ENCODE assay signal across 8 cellular contexts in genomic region chr1:23423415-23424170, GRCh38. TPM values are rescaled to one million over a fixed set of nuclear protein-coding genes. Genes with fewer than 3 reads are reported as not detected.
A peak's percentile ranks its signal among the peaks of the same experiment; 100 is the strongest.
DNase-seq lines count a peak whose midpoint lies in the region; ATAC-seq and TF ChIP-seq lines count a peak whose summit lies in the region.

No MANE protein-coding gene starts in this region.

- H3K27me3 ChIP-seq in AG04450 (ENCODE audit: control insufficient read depth, insufficient read depth, low read length) (no peaks in the 10 kb centered on the region), esophagus (ENCODE audit: control insufficient read depth in 1 of 2, insufficient read depth in 2 of 2, low read length in 2 of 2) (no peaks in the 10 kb centered on the region), neural progenitor cell (peaks cover 100% of the 10 kb centered on the region)

- H3K9ac ChIP-seq in neural progenitor cell = no peak overlapping the region

- no peak overlapping the region for H3K27ac Mint-ChIP-seq in neural progenitor cell

- DNase-seq in AG04450 (ENCODE audit: low read depth, low spot score) (no peak), RWPE1 (ENCODE audit: low spot score) (peak; percentile 36), neural progenitor cell (ENCODE audit: low spot score) (peak; percentile 41), COLO829 (ENCODE audit: low spot score) (no peak), 8988T (no peak), NCI-H774 (lab: John Stamatoyannopoulos, UW) (no peak)

- H3K36me3 ChIP-seq in esophagus (ENCODE audit: control insufficient read depth in 2 of 2, insufficient read depth in 2 of 2, low read length in 1 of 2) = no peaks in the 10 kb centered on the region
- H3K36me3 ChIP-seq in neural progenitor cell = no peaks in the 10 kb centered on the region

- H3K79me2 ChIP-seq in neural progenitor cell (ENCODE audit: low read depth) = no peaks in the 10 kb centered on the region

- 6 to 12% methylated on average over 35 to 36 of the region's 36 CpGs for WGBS in esophagus, 2 donors

- H3K4me1 ChIP-seq in esophagus (ENCODE audit: control insufficient read depth in 2 of 2, insufficient read depth in 2 of 2, low read length in 1 of 2) (peaks cover 0 to 14% of the 10 kb centered on the region in 2 donors), neural progenitor cell (peaks cover 20% of the 10 kb centered on the region)

- H3K4me3 ChIP-seq in AG04450 (ENCODE audit: low read depth, low read length) (peak overlapping the region; percentile 55), esophagus (ENCODE audit: low read depth in 1 of 2, low read length in 2 of 2) (peak overlapping the region; percentile 58 to 64), neural progenitor cell (peak overlapping the region; percentile 45)

- H3K27ac ChIP-seq in AG04450 (ENCODE audit: low read depth, low read length) (peak overlapping the region; percentile 31), RWPE1 (peak overlapping the region; percentile 76), esophagus (ENCODE audit: low read depth in 2 of 2, low read length in 1 of 2) (peak overlapping the region; percentile 36 to 83), neural progenitor cell (no peak overlapping the region)

- POLR2A ChIA-PET in AG04450 (lab: Yijun Ruan, JAX) = interaction anchor here (2.1 to 2.9 kb wide), 2 partner anchors 60 to 79 kb away, joined by 10 to 27 read pairs; partner anchors contain the start of genes ASAP3 and HNRNPR
- POLR2A ChIA-PET in RWPE1 (lab: Yijun Ruan, JAX; ENCODE audit: low non-redundant PET) = interaction anchor here (0.8 kb wide), 1 partner anchor 60 kb away, joined by 3 read pairs; the partner anchor contains the start of gene ASAP3

- peak overlapping the region; percentile 46 for H2AFZ ChIP-seq in neural progenitor cell (replicated peaks)

- TF ChIP-seq CTCF in AG04450 (IDR thresholded peaks at IDR 0.05; ENCODE audit: low read depth, low read length) = no peak
- no peak for TF ChIP-seq CTCF in RWPE1 (conservative IDR thresholded peaks at IDR 0.05; ENCODE audit: low read depth)
- no peak for TF ChIP-seq CTCF in neural progenitor cell (IDR thresholded peaks at IDR 0.05)

- peaks cover 26% of the 10 kb centered on the region for H3K4me1 Mint-ChIP-seq in neural progenitor cell

- peaks cover 25% of the 10 kb centered on the region for H3K27me3 Mint-ChIP-seq in neural progenitor cell (ENCODE audit: insufficient read depth, low read depth)

- H3K4me2 ChIP-seq in neural progenitor cell = peak overlapping the region; percentile 71

- no peaks in the 10 kb centered on the region for H3K9me3 Mint-ChIP-seq in neural progenitor cell

- H4K20me1 ChIP-seq in neural progenitor cell (ENCODE audit: low read depth) = peaks cover 15% of the 10 kb centered on the region

- CTCF ChIA-PET in AG04450 (lab: Charles Lee) = interaction anchor here (1.0 kb wide), 1 partner anchor 20 kb away, joined by 4 read pairs; no protein-coding TSS in a partner anchor
- CTCF ChIA-PET in RWPE1 (lab: Yijun Ruan, JAX) = interaction anchor here (0.5 to 1.7 kb wide), 4 partner anchors 25 to 74 kb away, joined by 3 to 5 read pairs (median 4); partner anchors contain the start of gene ASAP3

- no peak for ATAC-seq in GM18858 (IDR thresholded peaks at IDR 0.05; ENCODE audit: unreplicated experiment)

- H3K9me3 ChIP-seq in AG04450 (ENCODE audit: control insufficient read depth, insufficient read depth, low read length) (no peaks in the 10 kb centered on the region), esophagus (ENCODE audit: control insufficient read depth in 2 of 2, insufficient read depth in 1 of 2, low read depth in 1 of 2, low read length in 1 of 2) (no peaks in the 10 kb centered on the region), neural progenitor cell (ENCODE audit: low read depth) (no peaks in the 10 kb centered on the region)

- peaks cover 18% of the 10 kb centered on the region for H3F3A ChIP-seq in neural progenitor cell (ENCODE audit: low read depth)

- peaks cover 21% of the 10 kb centered on the region for H3K36me3 Mint-ChIP-seq in neural progenitor cell

- peak overlapping the region; percentile 14 for H3K4me3 Mint-ChIP-seq in neural progenitor cell

RNA-seq across cellular contexts. Expression of gene TCEA3, which starts 1.0 kb away (rescaled TPM):
- polyA plus RNA-seq in AG04450 (2011; rRNA removed) (14.7 and 15.6 TPM in 2 replicates), esophagus (10 to 100 TPM; 22.0 to 37.7 TPM)
- polyA minus RNA-seq in AG04450 (2011; rRNA and poly(A)+ RNA removed) = 10.9 and 11.2 TPM in 2 replicates
- total RNA-seq in neural progenitor cell (ENCODE audit: low replicate concordance) = 0.53 and 0.54 TPM in 2 replicates

RNA-seq across cellular contexts. Expression of gene ZNF436, which starts 54.0 kb away (rescaled TPM):
- polyA plus RNA-seq in AG04450 (2011; rRNA removed) = 14.2 and 17.2 TPM in 2 replicates
- polyA minus RNA-seq in AG04450 (2011; rRNA and poly(A)+ RNA removed) = 14.6 and 22.5 TPM in 2 replicates
- 1 to 10 TPM; 6.2 to 9.6 TPM for polyA plus RNA-seq in esophagus
- 10.4 and 15.4 TPM in 2 replicates for total RNA-seq in neural progenitor cell (ENCODE audit: low replicate concordance)

Comparison
In these comparisons a context has a peak if more than half of its experiments do, and no peak if none do; other contexts are left out.
1. DNase-seq: peak in RWPE1 (single experiment) and neural progenitor cell (single experiment); none in AG04450 (single experiment), COLO829 (single experiment), 8988T (single experiment) and NCI-H774 (single experiment).
2. Peak in every context shown above with its lines, with median percentiles within 50 percentile points of each other: H3K4me3 ChIP-seq.